Comparison of ENCODE assay signal across 23 cellular contexts in genomic region chr13:25215253-25215575, GRCh38. TPM values are rescaled to one million over a fixed set of nuclear protein-coding genes. Genes with fewer than 3 reads are reported as not detected.
"Had no signal": no experiment of that assay in that cellular context is flagged by ENCODE, and none has a peak within 500 bp of the region (broad histone marks: within the 10 kb centered on the region; RNA-seq: fewer than 3 reads in every experiment).

No MANE protein-coding gene starts in this region.

- H3K36me3 Mint-ChIP-seq: activated naive CD4-positive, alpha-beta T cell treated with anti-CD3 and anti-CD28 coated beads, Interleukin-2, amount 50 U/mL, for 24 hours; mesothelial cell of epicardium had no signal

- H3K9me3 Mint-ChIP-seq: activated naive CD4-positive, alpha-beta T cell treated with anti-CD3 and anti-CD28 coated beads, Interleukin-2, amount 50 U/mL, for 24 hours; activated T-cell treated with anti-CD3 and anti-CD28 coated beads, Interleukin-2, amount 50 U/mL, for 72 hours; mesothelial cell of epicardium; stimulated activated naive CD8-positive, alpha-beta T cell treated with anti-CD3 and anti-CD28 coated beads, Interleukin-15, amount 100 ng/mL, for 72 hours had no signal

- H3K27me3 Mint-ChIP-seq: activated naive CD4-positive, alpha-beta T cell treated with anti-CD3 and anti-CD28 coated beads, Interleukin-2, amount 50 U/mL, for 24 hours; stimulated activated naive CD8-positive, alpha-beta T cell treated with anti-CD3 and anti-CD28 coated beads, Interleukin-15, amount 100 ng/mL, for 72 hours had no signal

- H3K9me3 ChIP-seq: adrenal gland, right atrium auricular region, testis, upper lobe of left lung had no signal

- H3K4me1 Mint-ChIP-seq: activated naive CD4-positive, alpha-beta T cell treated with anti-CD3 and anti-CD28 coated beads, Interleukin-2, amount 50 U/mL, for 24 hours; stimulated activated naive CD8-positive, alpha-beta T cell treated with anti-CD3 and anti-CD28 coated beads, Interleukin-15, amount 100 ng/mL, for 72 hours; T-helper 17 cell had no signal

- H3K27ac Mint-ChIP-seq: activated naive CD4-positive, alpha-beta T cell treated with anti-CD3 and anti-CD28 coated beads, Interleukin-2, amount 50 U/mL, for 24 hours; activated T-cell treated with anti-CD3 and anti-CD28 coated beads, Interleukin-2, amount 50 U/mL, for 72 hours; mesothelial cell of epicardium; T-helper 17 cell had no signal

- H3K27ac ChIP-seq: foreskin keratinocyte, right atrium auricular region, testis, upper lobe of left lung had no signal

- FAIRE-seq: islet of Langerhans had no signal

- H3K27me3 ChIP-seq: adrenal gland, dorsolateral prefrontal cortex, foreskin keratinocyte, right atrium auricular region, testis, upper lobe of left lung had no signal

- H3K4me1 ChIP-seq: foreskin keratinocyte, right atrium auricular region, testis, upper lobe of left lung had no signal

- H3K4me3 ChIP-seq: adrenal gland, dorsolateral prefrontal cortex, lung, right atrium auricular region, testis, upper lobe of left lung had no signal

- H3K4me3 Mint-ChIP-seq: activated naive CD4-positive, alpha-beta T cell treated with anti-CD3 and anti-CD28 coated beads, Interleukin-2, amount 50 U/mL, for 24 hours; activated T-cell treated with anti-CD3 and anti-CD28 coated beads, Interleukin-2, amount 50 U/mL, for 72 hours; mesothelial cell of epicardium; stimulated activated naive CD8-positive, alpha-beta T cell treated with anti-CD3 and anti-CD28 coated beads, Interleukin-15, amount 100 ng/mL, for 72 hours; T-helper 17 cell had no signal

- DNase-seq: activated CD4-positive, alpha-beta T cell treated with anti-CD3 and anti-CD28 coated beads, Interleukin-2, amount 50 U/mL, for 1 hour; activated CD4-positive, CD25-positive, alpha-beta regulatory T cell treated with anti-CD3 and anti-CD28 coated beads, Interleukin-2, amount 50 U/mL, for 72 hours; activated effector memory CD4-positive, alpha-beta T cell treated with anti-CD3 and anti-CD28 coated beads, Interleukin-2, amount 50 U/mL, for 16 hours; activated T-cell treated with anti-CD3 and anti-CD28 coated beads, Interleukin-2, amount 50 U/mL, for 72 hours; dorsolateral prefrontal cortex; glutamatergic neuron; hippocampal formation; stimulated activated CD4-positive, alpha-beta T cell treated with anti-CD3 and anti-CD28 coated beads, Interleukin-2, amount 100 ng/mL, for 24 hours; stimulated activated naive CD8-positive, alpha-beta T cell treated with anti-CD3 and anti-CD28 coated beads, Interleukin-15, amount 100 ng/mL, for 72 hours; T-helper 17 cell; upper lobe of left lung had no signal

- H3K36me3 ChIP-seq: adrenal gland, right atrium auricular region, upper lobe of left lung had no signal

RNA-seq across cellular contexts. Expression of gene AMER2, which starts 43.1 kb away (rescaled TPM):
- total RNA-seq: activated CD8-positive, alpha-beta memory T cell treated with anti-CD3 and anti-CD28 coated beads for 36 hours; cardiac septum; foreskin keratinocyte; left lobe of liver; posterior vena cava; right atrium auricular region; T-helper 17 cell had no signal
